Comparison of ENCODE assay signal across 1 cellular context in the genomic region with DNA sequence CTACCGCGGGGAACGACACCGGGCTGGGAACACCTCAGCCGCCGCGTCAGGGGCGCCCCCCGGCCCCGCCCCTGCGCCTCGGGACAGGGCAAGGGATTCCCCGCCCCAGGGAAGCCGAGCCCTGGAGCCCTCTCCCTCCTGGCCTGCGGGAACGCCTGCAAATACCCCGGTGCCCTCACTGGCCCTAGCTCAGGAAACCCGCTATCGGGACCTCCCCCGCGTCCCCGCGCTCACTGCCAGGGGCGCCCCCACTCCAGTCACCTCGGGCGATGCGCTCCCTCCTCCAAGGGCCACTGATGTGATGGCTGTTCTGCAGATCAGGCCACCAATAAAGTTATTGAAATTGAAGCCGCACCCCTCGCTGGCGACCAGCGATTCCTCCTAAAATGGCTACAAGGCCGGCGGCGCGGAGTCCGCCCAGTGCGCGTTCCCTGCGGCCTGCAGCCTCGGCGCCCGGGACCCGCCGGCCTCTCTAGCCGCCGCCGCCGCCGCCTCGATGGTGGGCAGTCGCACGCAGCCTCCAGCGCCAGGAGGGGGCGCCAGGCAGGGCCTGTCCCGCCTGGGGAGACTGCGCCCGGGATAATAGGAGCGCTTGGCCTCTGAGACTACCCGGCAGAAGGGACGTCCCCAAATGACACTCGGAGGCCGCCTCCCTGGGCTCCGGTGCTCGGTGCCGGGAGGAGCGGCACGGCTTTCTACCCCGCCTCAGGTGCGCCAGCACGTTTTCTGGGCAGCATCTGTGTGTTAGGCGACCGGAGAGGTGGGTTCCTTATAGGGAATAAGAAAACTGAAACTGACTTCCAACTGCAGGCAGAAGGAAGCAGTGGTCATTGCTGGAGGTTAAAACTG.
TF ChIP-seq lines count a peak whose summit lies in the region.

A gene with protein sequence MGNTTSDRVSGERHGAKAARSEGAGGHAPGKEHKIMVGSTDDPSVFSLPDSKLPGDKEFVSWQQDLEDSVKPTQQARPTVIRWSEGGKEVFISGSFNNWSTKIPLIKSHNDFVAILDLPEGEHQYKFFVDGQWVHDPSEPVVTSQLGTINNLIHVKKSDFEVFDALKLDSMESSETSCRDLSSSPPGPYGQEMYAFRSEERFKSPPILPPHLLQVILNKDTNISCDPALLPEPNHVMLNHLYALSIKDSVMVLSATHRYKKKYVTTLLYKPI (minus strand): TSS at position 303 of the 849 bp plus-strand sequence. CDS start 326 bp downstream, outside the sequence.

TF ChIP-seq in HepG2, 621 proteins besides CTCF, POLR2A, EP300 and RAD21 (continued from another document and continues in another):
- TF ChIP-seq, protein P1, sequence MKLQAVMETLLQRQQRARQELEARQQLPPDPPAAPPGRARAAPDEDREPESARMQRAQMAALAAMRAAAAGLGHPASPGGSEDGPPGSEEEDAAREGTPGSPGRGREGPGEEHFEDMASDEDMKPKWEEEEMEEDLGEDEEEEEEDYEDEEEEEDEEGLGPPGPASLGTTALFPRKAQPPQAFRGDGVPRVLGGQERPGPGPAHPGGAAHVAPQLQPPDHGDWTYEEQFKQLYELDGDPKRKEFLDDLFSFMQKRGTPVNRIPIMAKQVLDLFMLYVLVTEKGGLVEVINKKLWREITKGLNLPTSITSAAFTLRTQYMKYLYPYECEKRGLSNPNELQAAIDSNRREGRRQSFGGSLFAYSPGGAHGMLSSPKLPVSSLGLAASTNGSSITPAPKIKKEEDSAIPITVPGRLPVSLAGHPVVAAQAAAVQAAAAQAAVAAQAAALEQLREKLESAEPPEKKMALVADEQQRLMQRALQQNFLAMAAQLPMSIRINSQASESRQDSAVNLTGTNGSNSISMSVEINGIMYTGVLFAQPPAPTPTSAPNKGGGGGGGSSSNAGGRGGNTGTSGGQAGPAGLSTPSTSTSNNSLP (IDR thresholded peaks at IDR 0.05; ENCODE audit: low read depth, low read length), result peak; percentile 81
- TF ChIP-seq ZNF670 (CRISPR knock-in tag; IDR thresholded peaks at IDR 0.05; ENCODE audit: borderline replicate concordance), result peak; percentile 68
- peak; percentile 4; the same call in 1 of the 2 replicates for TF ChIP-seq SOX5 (CRISPR knock-in tag; IDR thresholded peaks at IDR 0.05; ENCODE audit: borderline replicate concordance)
- peak; percentile 86 for TF ChIP-seq IRF2 (CRISPR knock-in tag; IDR thresholded peaks at IDR 0.05)
- peak; percentile 93 for TF ChIP-seq KLF6 (CRISPR knock-in tag; IDR thresholded peaks at IDR 0.05)
- TF ChIP-seq RARG (CRISPR knock-in tag; IDR thresholded peaks at IDR 0.05; ENCODE audit: low read depth), result 0 out of 2 replicates have a peak, but pooled peaks have one; percentile 81
- TF ChIP-seq, protein P2, sequence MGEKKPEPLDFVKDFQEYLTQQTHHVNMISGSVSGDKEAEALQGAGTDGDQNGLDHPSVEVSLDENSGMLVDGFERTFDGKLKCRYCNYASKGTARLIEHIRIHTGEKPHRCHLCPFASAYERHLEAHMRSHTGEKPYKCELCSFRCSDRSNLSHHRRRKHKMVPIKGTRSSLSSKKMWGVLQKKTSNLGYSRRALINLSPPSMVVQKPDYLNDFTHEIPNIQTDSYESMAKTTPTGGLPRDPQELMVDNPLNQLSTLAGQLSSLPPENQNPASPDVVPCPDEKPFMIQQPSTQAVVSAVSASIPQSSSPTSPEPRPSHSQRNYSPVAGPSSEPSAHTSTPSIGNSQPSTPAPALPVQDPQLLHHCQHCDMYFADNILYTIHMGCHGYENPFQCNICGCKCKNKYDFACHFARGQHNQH (CRISPR knock-in tag; IDR thresholded peaks at IDR 0.05), result peak; percentile 95
- TF ChIP-seq MIER3 (CRISPR knock-in tag; IDR thresholded peaks at IDR 0.05; ENCODE audit: borderline replicate concordance), result no peak
- TF ChIP-seq GATAD2A (CRISPR knock-in tag; IDR thresholded peaks at IDR 0.05), result peak; percentile 77
- no peak; the same call in 1 of the 2 replicates for TF ChIP-seq ZNF530 (CRISPR knock-in tag; IDR thresholded peaks at IDR 0.05; ENCODE audit: low read depth)
- no peak for TF ChIP-seq AGO1 (IDR thresholded peaks at IDR 0.05; ENCODE audit: low read depth, low read length, poor library complexity, severe bottlenecking)
- no peak for TF ChIP-seq MEIS2 (CRISPR knock-in tag; IDR thresholded peaks at IDR 0.05)
- TF ChIP-seq, protein P3, sequence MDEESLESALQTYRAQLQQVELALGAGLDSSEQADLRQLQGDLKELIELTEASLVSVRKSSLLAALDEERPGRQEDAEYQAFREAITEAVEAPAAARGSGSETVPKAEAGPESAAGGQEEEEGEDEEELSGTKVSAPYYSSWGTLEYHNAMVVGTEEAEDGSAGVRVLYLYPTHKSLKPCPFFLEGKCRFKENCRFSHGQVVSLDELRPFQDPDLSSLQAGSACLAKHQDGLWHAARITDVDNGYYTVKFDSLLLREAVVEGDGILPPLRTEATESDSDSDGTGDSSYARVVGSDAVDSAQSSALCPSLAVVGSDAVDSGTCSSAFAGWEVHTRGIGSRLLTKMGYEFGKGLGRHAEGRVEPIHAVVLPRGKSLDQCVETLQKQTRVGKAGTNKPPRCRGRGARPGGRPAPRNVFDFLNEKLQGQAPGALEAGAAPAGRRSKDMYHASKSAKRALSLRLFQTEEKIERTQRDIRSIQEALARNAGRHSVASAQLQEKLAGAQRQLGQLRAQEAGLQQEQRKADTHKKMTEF (CRISPR knock-in tag; IDR thresholded peaks at IDR 0.05), result peak; percentile 97
- TF ChIP-seq ZBTB38 (CRISPR knock-in tag; IDR thresholded peaks at IDR 0.05), result peak; percentile 90
- TF ChIP-seq, protein P4, sequence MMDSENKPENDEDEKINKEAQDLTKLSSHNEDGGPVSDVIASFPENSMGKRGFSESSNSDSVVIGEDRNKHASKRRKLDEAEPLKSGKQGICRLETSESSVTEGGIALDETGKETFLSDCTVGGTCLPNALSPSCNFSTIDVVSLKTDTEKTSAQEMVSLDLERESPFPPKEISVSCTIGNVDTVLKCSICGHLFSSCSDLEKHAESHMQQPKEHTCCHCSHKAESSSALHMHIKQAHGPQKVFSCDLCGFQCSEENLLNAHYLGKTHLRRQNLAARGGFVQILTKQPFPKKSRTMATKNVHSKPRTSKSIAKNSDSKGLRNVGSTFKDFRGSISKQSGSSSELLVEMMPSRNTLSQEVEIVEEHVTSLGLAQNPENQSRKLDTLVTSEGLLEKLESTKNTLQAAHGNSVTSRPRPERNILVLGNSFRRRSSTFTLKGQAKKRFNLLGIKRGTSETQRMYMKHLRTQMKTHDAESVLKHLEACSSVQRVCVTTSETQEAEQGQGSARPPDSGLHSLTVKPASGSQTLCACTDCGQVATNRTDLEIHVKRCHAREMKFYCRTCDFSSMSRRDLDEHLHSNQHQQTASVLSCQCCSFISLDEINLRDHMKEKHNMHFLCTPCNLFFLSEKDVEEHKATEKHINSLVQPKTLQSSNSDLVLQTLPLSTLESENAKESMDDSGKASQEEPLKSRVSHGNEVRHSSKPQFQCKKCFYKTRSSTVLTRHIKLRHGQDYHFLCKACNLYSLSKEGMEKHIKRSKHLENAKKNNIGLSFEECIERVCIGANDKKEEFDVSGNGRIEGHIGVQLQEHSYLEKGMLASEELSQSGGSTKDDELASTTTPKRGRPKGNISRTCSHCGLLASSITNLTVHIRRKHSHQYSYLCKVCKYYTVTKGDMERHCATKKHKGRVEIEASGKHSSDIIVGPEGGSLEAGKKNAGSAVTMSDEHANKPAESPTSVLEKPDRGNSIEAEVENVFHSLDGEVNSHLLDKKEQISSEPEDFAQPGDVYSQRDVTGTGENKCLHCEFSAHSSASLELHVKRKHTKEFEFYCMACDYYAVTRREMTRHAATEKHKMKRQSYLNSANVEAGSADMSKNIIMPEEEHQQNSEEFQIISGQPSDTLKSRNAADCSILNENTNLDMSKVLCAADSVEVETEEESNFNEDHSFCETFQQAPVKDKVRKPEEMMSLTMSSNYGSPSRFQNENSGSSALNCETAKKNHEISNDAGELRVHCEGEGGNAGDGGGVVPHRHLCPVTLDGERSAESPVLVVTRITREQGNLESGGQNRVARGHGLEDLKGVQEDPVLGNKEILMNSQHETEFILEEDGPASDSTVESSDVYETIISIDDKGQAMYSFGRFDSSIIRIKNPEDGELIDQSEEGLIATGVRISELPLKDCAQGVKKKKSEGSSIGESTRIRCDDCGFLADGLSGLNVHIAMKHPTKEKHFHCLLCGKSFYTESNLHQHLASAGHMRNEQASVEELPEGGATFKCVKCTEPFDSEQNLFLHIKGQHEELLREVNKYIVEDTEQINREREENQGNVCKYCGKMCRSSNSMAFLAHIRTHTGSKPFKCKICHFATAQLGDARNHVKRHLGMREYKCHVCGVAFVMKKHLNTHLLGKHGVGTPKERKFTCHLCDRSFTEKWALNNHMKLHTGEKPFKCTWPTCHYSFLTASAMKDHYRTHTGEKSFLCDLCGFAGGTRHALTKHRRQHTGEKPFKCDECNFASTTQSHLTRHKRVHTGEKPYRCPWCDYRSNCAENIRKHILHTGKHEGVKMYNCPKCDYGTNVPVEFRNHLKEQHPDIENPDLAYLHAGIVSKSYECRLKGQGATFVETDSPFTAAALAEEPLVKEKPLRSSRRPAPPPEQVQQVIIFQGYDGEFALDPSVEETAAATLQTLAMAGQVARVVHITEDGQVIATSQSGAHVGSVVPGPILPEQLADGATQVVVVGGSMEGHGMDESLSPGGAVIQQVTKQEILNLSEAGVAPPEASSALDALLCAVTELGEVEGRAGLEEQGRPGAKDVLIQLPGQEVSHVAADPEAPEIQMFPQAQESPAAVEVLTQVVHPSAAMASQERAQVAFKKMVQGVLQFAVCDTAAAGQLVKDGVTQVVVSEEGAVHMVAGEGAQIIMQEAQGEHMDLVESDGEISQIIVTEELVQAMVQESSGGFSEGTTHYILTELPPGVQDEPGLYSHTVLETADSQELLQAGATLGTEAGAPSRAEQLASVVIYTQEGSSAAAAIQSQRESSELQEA (CRISPR knock-in tag; IDR thresholded peaks at IDR 0.05; ENCODE audit: not compliant biosample characterization), result peak; percentile 47
- TF ChIP-seq, protein P5, sequence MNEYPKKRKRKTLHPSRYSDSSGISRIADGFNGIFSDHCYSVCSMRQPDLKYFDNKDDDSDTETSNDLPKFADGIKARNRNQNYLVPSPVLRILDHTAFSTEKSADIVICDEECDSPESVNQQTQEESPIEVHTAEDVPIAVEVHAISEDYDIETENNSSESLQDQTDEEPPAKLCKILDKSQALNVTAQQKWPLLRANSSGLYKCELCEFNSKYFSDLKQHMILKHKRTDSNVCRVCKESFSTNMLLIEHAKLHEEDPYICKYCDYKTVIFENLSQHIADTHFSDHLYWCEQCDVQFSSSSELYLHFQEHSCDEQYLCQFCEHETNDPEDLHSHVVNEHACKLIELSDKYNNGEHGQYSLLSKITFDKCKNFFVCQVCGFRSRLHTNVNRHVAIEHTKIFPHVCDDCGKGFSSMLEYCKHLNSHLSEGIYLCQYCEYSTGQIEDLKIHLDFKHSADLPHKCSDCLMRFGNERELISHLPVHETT (CRISPR knock-in tag; conservative IDR thresholded peaks at IDR 0.05), result peak; percentile 88
- TF ChIP-seq, protein P6, sequence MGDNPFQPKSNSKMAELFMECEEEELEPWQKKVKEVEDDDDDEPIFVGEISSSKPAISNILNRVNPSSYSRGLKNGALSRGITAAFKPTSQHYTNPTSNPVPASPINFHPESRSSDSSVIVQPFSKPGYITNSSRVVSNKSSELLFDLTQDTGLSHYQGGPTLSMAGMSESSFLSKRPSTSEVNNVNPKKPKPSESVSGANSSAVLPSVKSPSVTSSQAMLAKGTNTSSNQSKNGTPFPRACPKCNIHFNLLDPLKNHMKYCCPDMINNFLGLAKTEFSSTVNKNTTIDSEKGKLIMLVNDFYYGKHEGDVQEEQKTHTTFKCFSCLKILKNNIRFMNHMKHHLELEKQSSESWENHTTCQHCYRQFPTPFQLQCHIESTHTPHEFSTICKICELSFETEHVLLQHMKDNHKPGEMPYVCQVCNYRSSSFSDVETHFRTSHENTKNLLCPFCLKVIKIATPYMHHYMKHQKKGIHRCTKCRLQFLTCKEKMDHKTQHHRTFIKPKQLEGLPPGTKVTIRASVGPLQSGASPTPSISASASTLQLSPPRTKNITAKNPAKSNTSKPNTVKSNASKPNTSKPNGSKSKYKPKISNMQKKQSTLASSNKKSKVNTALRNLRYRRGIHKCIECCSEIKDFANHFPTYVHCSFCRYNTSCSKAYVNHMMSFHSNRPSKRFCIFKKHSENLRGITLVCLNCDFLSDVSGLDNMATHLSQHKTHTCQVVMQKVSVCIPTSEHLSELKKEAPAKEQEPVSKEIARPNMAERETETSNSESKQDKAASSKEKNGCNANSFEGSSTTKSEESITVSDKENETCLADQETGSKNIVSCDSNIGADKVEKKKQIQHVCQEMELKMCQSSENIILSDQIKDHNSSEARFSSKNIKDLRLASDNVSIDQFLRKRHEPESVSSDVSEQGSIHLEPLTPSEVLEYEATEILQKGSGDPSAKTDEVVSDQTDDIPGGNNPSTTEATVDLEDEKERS (CRISPR knock-in tag; IDR thresholded peaks at IDR 0.05), result no peak; the same call in 1 of the 2 replicates
- TF ChIP-seq MEIS1 (CRISPR knock-in tag; IDR thresholded peaks at IDR 0.05; ENCODE audit: borderline replicate concordance), result peak; percentile 84; the same call in 1 of the 2 replicates
- peak; percentile 73; the same call in 1 of the 2 replicates for TF ChIP-seq TAF1 (CRISPR knock-in tag; IDR thresholded peaks at IDR 0.05)
- TF ChIP-seq ZNF543 (CRISPR knock-in tag; IDR thresholded peaks at IDR 0.05), result peak; percentile 95; the same call in 1 of the 2 replicates
- TF ChIP-seq, protein P7, sequence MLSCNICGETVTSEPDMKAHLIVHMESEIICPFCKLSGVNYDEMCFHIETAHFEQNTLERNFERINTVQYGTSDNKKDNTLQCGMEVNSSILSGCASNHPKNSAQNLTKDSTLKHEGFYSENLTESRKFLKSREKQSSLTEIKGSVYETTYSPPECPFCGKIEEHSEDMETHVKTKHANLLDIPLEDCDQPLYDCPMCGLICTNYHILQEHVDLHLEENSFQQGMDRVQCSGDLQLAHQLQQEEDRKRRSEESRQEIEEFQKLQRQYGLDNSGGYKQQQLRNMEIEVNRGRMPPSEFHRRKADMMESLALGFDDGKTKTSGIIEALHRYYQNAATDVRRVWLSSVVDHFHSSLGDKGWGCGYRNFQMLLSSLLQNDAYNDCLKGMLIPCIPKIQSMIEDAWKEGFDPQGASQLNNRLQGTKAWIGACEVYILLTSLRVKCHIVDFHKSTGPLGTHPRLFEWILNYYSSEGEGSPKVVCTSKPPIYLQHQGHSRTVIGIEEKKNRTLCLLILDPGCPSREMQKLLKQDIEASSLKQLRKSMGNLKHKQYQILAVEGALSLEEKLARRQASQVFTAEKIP (CRISPR knock-in tag; IDR thresholded peaks at IDR 0.05; ENCODE audit: borderline replicate concordance), result no peak
- TF ChIP-seq MYC (CRISPR knock-in tag; IDR thresholded peaks at IDR 0.05; ENCODE audit: borderline replicate concordance), result peak; percentile 56; the same call in 1 of the 2 replicates
- TF ChIP-seq SKI (IDR thresholded peaks at IDR 0.05; ENCODE audit: partially characterized antibody), result peak; percentile 100
- peak; percentile 36; the same call in 1 of the 2 replicates for TF ChIP-seq JUND (CRISPR knock-in tag; IDR thresholded peaks at IDR 0.05)
- TF ChIP-seq HCFC1 (IDR thresholded peaks at IDR 0.05; ENCODE audit: low read depth, low read length), result peak; percentile 23; the same call in 1 of the 2 replicates
- TF ChIP-seq RCOR2 (CRISPR knock-in tag; IDR thresholded peaks at IDR 0.05), result 0 out of 2 replicates have a peak, but pooled peaks have one; percentile 16
- TF ChIP-seq ZNF577 (CRISPR knock-in tag; IDR thresholded peaks at IDR 0.05; ENCODE audit: borderline replicate concordance, low read depth), result no peak
- peak; percentile 66; the same call in 1 of the 2 replicates for TF ChIP-seq FOXC1 (CRISPR knock-in tag; IDR thresholded peaks at IDR 0.05; ENCODE audit: borderline replicate concordance)
